In genomic region chr11:16001899-16002426, GRCh38 we compare ENCODE assay signal across 8 cellular contexts.
DNase-seq lines count a peak whose midpoint lies in the region; ATAC-seq and TF ChIP-seq lines count a peak whose summit lies in the region.

No MANE protein-coding gene starts in this region.

- intact Hi-C loops in left cardiac atrium (cut with DNase I), result loop anchor here in 1 of 2 donors (10.0 kb wide), 1 partner anchor 613 kb away; no protein-coding TSS in a partner anchor

- DNase-seq in COR-L47 (lab: John Stamatoyannopoulos, UW), result peak; percentile 38
- no peak for DNase-seq in LNCaP clone FGC (ENCODE audit: low read depth)
- DNase-seq in SHP77 (lab: John Stamatoyannopoulos, UW), result peak; percentile 44 to 62
- peak; percentile 20 for DNase-seq in left cardiac atrium
- no peak for DNase-seq in DMS 273 treated with DMSO at 0.1 percent for 48 hours (lab: John Stamatoyannopoulos, UW)
- no peak for DNase-seq in NCI-H2171 (lab: John Stamatoyannopoulos, UW)

- ATAC-seq in left cardiac atrium, result peak in 1 of 2 donors; percentile 26
- ATAC-seq in HG02981 (IDR thresholded peaks at IDR 0.05; ENCODE audit: unreplicated experiment), result no peak
- no peak for ATAC-seq in HG02623 (IDR thresholded peaks at IDR 0.05; ENCODE audit: unreplicated experiment)

- TF ChIP-seq CTCF in LNCaP clone FGC (IDR thresholded peaks at IDR 0.05; ENCODE audit: control insufficient read depth, extremely low read depth, insufficient read depth), result peak; percentile 1; the same call in 1 of the 2 replicates

- no peak overlapping the region for H3K4me3 ChIP-seq in LNCaP clone FGC (ENCODE audit: low read depth, low read length)

Comparison
In these comparisons a context has a peak if more than half of its experiments do, and no peak if none do; other contexts are left out.
1. DNase-seq: peak in COR-L47 (single experiment), SHP77 (2 of 2) and left cardiac atrium (single experiment); none in LNCaP clone FGC (single experiment), DMS 273 treated with DMSO at 0.1 percent for 48 hours (single experiment) and NCI-H2171 (single experiment).